In the genomic region with DNA sequence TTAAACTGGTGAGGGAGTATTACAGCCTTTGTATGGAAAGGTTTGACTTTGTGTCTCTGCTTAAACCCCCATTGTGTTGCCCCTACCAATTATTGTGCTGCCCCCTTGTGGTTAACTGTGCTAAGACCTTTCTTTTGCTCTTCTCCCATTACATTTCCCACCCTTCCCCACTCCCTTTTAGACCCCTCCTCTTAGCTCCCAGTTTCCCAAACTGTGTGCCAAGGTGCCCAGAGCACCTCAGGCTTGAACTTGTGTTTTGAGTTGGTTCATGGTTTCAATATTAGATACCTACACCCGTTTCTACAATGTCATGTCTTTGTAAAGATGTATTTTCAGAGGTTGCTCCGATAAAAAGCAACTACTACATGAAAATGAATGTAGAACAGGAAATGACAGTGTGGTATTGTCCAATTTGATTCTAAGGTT, we compare ENCODE assay signal across 8 cellular contexts. TPM values are rescaled to one million over a fixed set of nuclear protein-coding genes. Genes with fewer than 3 reads are reported as not detected.
DNase-seq lines count a peak whose midpoint lies in the region; ATAC-seq and TF ChIP-seq lines count a peak whose summit lies in the region.

No MANE protein-coding gene starts in this region.

- POLR2A ChIA-PET in activated CD4-positive, alpha-beta T cell treated with anti-CD3 and anti-CD28 coated beads for 36 hours (lab: Charles Lee): interaction anchor here (0.6 kb wide), 1 partner anchor 53 kb away, joined by 3 read pairs; no protein-coding TSS in a partner anchor

- DNase-seq in AG09309 (ENCODE audit: low read depth) (no peak), GM13976 (ENCODE audit: low spot score) (peak; percentile 36), NCI-H2196 treated with DMSO at 0.1 percent for 48 hours (lab: John Stamatoyannopoulos, UW; ENCODE audit: unreplicated experiment) (peak; percentile 83), naive B cell (peak; percentile 65), type B pancreatic cell (ENCODE audit: extremely low spot score, unreplicated experiment) (no peak)
- DNase-seq in activated CD4-positive, alpha-beta T cell treated with anti-CD3 and anti-CD28 coated beads for 36 hours: peak; percentile 66
- DNase-seq in effector CD4-positive, alpha-beta T cell: peak; percentile 56

- CTCF ChIA-PET in activated CD4-positive, alpha-beta T cell treated with anti-CD3 and anti-CD28 coated beads for 36 hours (lab: Charles Lee): interaction anchor here (0.6 to 7.0 kb wide), 30 partner anchors 10 to 760 kb away, joined by 3 to 95 read pairs (median 4); partner anchors contain the start of gene RCL1

- H3K36me3 Mint-ChIP-seq in activated CD4-positive, alpha-beta T cell treated with anti-CD3 and anti-CD28 coated beads for 36 hours (ENCODE audit: low read depth): peaks cover 27% of the 10 kb centered on the region
- H3K36me3 Mint-ChIP-seq in naive B cell (peaks cover 13 to 17% of the 10 kb centered on the region in 2 donors), type B pancreatic cell (peaks cover 11% of the 10 kb centered on the region)

- H3K27ac Mint-ChIP-seq in activated CD4-positive, alpha-beta T cell treated with anti-CD3 and anti-CD28 coated beads for 36 hours: no peak overlapping the region
- no peak overlapping the region for H3K27ac Mint-ChIP-seq in naive B cell
- no peak overlapping the region for H3K27ac Mint-ChIP-seq in type B pancreatic cell

- no peak overlapping the region for H3K4me3 Mint-ChIP-seq in activated CD4-positive, alpha-beta T cell treated with anti-CD3 and anti-CD28 coated beads for 36 hours
- H3K4me3 Mint-ChIP-seq in naive B cell (no peak overlapping the region), type B pancreatic cell (no peak overlapping the region)

- intact Hi-C loops in activated CD4-positive, alpha-beta T cell treated with anti-CD3 and anti-CD28 coated beads for 36 hours (cut with DNase I, micrococcal nuclease): loop anchor here (1.0 to 10.0 kb wide), 8 partner anchors 121 to 1017 kb away; partner anchors contain the start of genes PLGRKT (in 1 of the 2), PLPP6 (in 1 of the 2), RCL1 (in 1 of the 2) and SPATA6L (in 1 of the 2)

- peaks cover 40% of the 10 kb centered on the region for H3K4me1 Mint-ChIP-seq in activated CD4-positive, alpha-beta T cell treated with anti-CD3 and anti-CD28 coated beads for 36 hours
- peaks cover 20 to 36% (median 30%) of the 10 kb centered on the region in 3 donors for H3K4me1 Mint-ChIP-seq in naive B cell
- peaks cover 20% of the 10 kb centered on the region for H3K4me1 Mint-ChIP-seq in type B pancreatic cell (ENCODE audit: unreplicated experiment)

- ATAC-seq in activated CD4-positive, alpha-beta T cell treated with anti-CD3 and anti-CD28 coated beads for 36 hours: no peak
- ATAC-seq in naive B cell (ENCODE audit: low read depth in 2 of 2) (no peak), GM18502 (IDR thresholded peaks at IDR 0.05; ENCODE audit: poor library complexity, unreplicated experiment) (no peak)

- no peaks in the 10 kb centered on the region for H3K27me3 Mint-ChIP-seq in activated CD4-positive, alpha-beta T cell treated with anti-CD3 and anti-CD28 coated beads for 36 hours
- no peaks in the 10 kb centered on the region for H3K27me3 Mint-ChIP-seq in naive B cell
- no peaks in the 10 kb centered on the region for H3K27me3 Mint-ChIP-seq in type B pancreatic cell

- TF ChIP-seq CTCF in AG09309 (IDR thresholded peaks at IDR 0.05; ENCODE audit: control insufficient read depth, insufficient read depth, low read depth, low read length, missing control alignments) (peak; percentile 75), GM13976 (IDR thresholded peaks at IDR 0.05; ENCODE audit: borderline replicate concordance, control extremely low read depth, extremely low read depth, insufficient read depth, missing control alignments) (peak; percentile 61), type B pancreatic cell (conservative IDR thresholded peaks at IDR 0.05) (peak; percentile 84)

- H3K4me3 ChIP-seq in AG09309 (ENCODE audit: control insufficient read depth, low read depth, low read length): no peak overlapping the region

- in situ Hi-C loops in GM13976 (cut with MboI; ENCODE audit: low sequenced_read_pairs, unreplicated experiment): loop anchor here (10.0 kb wide), 3 partner anchors 223 to 607 kb away; no protein-coding TSS in a partner anchor

- peaks cover 2% of the 10 kb centered on the region for H3K9me3 Mint-ChIP-seq in activated CD4-positive, alpha-beta T cell treated with anti-CD3 and anti-CD28 coated beads for 36 hours (ENCODE audit: low read depth)
- H3K9me3 Mint-ChIP-seq in naive B cell (peaks cover 0 to 10% (median 2%) of the 10 kb centered on the region in 7 donors), type B pancreatic cell (no peaks in the 10 kb centered on the region)

RNA-seq across cellular contexts. Expression of gene JAK2, which starts 2.9 kb away (rescaled TPM):
- 10 to 100 TPM; 19.4 to 19.5 TPM for total RNA-seq in activated CD4-positive, alpha-beta T cell treated with anti-CD3 and anti-CD28 coated beads for 36 hours
- polyA plus RNA-seq in naive B cell (ENCODE audit: low read depth in 6 of 6): 10 to 100 TPM in 4 of 6 donors, 1 to 10 TPM in 2; 4.9 to 16.3 (median 12.5) TPM
- 5.4 and 8.4 TPM in 2 replicates for total RNA-seq in type B pancreatic cell (ENCODE audit: low replicate concordance)

Comparison
In these comparisons a context has a peak if more than half of its experiments do, and no peak if none do; other contexts are left out.
1. DNase-seq: peak in GM13976 (single experiment), NCI-H2196 treated with DMSO at 0.1 percent for 48 hours (single experiment), activated CD4-positive, alpha-beta T cell treated with anti-CD3 and anti-CD28 coated beads for 36 hours (single experiment), effector CD4-positive, alpha-beta T cell (single experiment) and naive B cell (single experiment); none in AG09309 (single experiment) and type B pancreatic cell (single experiment).
2. Peak in every context shown above with its lines, with median percentiles within 50 percentile points of each other: CTCF ChIP-seq.